14 cellular contexts compared by ENCODE assay signal in genomic region chr3:168077091-168077490, GRCh38.
"Had no signal": no experiment of that assay in that cellular context is flagged by ENCODE, and none has a peak within 500 bp of the region (broad histone marks: within the 10 kb centered on the region; RNA-seq: fewer than 3 reads in every experiment).

No MANE protein-coding gene starts in this region.

- ATAC-seq: heart left ventricle, left ventricle myocardium superior, T-helper 17 cell had no signal

- H3K9me3 Mint-ChIP-seq: activated B cell treated with CpG ODN at 0.5 μM for 24 hours; activated CD4-positive, alpha-beta T cell treated with anti-CD3 and anti-CD28 coated beads, Interleukin-2, amount 10 ng/mL, durations not matched to agents 7 days and 5 days had no signal

- DNase-seq: activated B cell treated with CpG ODN at 0.5 μM for 24 hours; activated CD4-positive, alpha-beta T cell treated with anti-CD3 and anti-CD28 coated beads, Interleukin-2, amount 10 ng/mL, durations not matched to agents 7 days and 5 days; activated effector memory CD4-positive, alpha-beta T cell treated with anti-CD3 and anti-CD28 coated beads, Interleukin-2, amount 50 U/mL, for 16 hours; activated T-cell treated with anti-CD3 and anti-CD28 coated beads, Interleukin-2, amount 50 U/mL, for 1 hour; amygdala; heart left ventricle; left ventricle myocardium superior; sigmoid colon; stimulated activated CD4-positive, alpha-beta T cell treated with anti-CD3 and anti-CD28 coated beads, Interleukin-2, amount 100 ng/mL, for 48 hours; stimulated activated naive CD4-positive, alpha-beta T cell treated with Interleukin-2 at 50 U/mL for 16 hours; T-helper 17 cell; trophoblast cell had no signal

- H3K36me3 Mint-ChIP-seq: activated naive CD8-positive, alpha-beta T cell had no signal

- H3K4me3 ChIP-seq: esophagus muscularis mucosa, heart left ventricle, sigmoid colon had no signal

- H3K4me3 Mint-ChIP-seq: activated B cell treated with CpG ODN at 0.5 μM for 24 hours; activated CD4-positive, alpha-beta T cell treated with anti-CD3 and anti-CD28 coated beads, Interleukin-2, amount 10 ng/mL, durations not matched to agents 7 days and 5 days; activated naive CD8-positive, alpha-beta T cell; T-helper 17 cell had no signal

- H3K4me1 Mint-ChIP-seq: activated B cell treated with CpG ODN at 0.5 μM for 24 hours; activated CD4-positive, alpha-beta T cell treated with anti-CD3 and anti-CD28 coated beads, Interleukin-2, amount 10 ng/mL, durations not matched to agents 7 days and 5 days; T-helper 17 cell had no signal

- H3K27me3 Mint-ChIP-seq: activated B cell treated with CpG ODN at 0.5 μM for 24 hours, T-helper 17 cell had no signal

- H3K27ac Mint-ChIP-seq: activated B cell treated with CpG ODN at 0.5 μM for 24 hours; activated CD4-positive, alpha-beta T cell treated with anti-CD3 and anti-CD28 coated beads, Interleukin-2, amount 10 ng/mL, durations not matched to agents 7 days and 5 days; activated naive CD8-positive, alpha-beta T cell; T-helper 17 cell had no signal
